ENCODE assay signal across 1 cellular context in genomic region chr3:58839187-58839586, GRCh38.
A peak's percentile ranks its signal among the peaks of the same experiment; 100 is the strongest.
TF ChIP-seq lines count a peak whose summit lies in the region.

No MANE protein-coding gene starts in this region.

TF ChIP-seq in K562, 482 proteins besides CTCF, POLR2A, EP300 and RAD21 (continued from another document):
- TF ChIP-seq GTF3C2 (IDR thresholded peaks at IDR 0.05; ENCODE audit: borderline replicate concordance, extremely low read depth, insufficient read length) (no peak), STAT5A (IDR thresholded peaks at IDR 0.05; ENCODE audit: borderline replicate concordance, low read length) (0 out of 2 replicates have a peak, but pooled peaks have one; percentile 32), JUND (IDR thresholded peaks at IDR 0.05; ENCODE audit: borderline replicate concordance, low read depth, low read length) (peak; percentile 20; the same call in 1 of the 2 replicates), JUND (tag; IDR thresholded peaks at IDR 0.05; ENCODE audit: borderline replicate concordance, low read depth, low read length) (no peak; the same call in 2 of the 3 replicates), TAL1 (IDR thresholded peaks at IDR 0.05) (peak; percentile 72), HEY1 (CRISPR knock-in tag; IDR thresholded peaks at IDR 0.05; ENCODE audit: borderline replicate concordance) (no peak), CBFA2T3 (IDR thresholded peaks at IDR 0.05) (peak; percentile 86), PBX2 (CRISPR knock-in tag; IDR thresholded peaks at IDR 0.05; ENCODE audit: low read depth) (no peak), PBX2 (tag; conservative IDR thresholded peaks at IDR 0.05; ENCODE audit: low read depth) (peak; percentile 59), SOX6 (IDR thresholded peaks at IDR 0.05) (peak; percentile 90), PURB (CRISPR knock-in tag; IDR thresholded peaks at IDR 0.05; ENCODE audit: low read depth) (no peak), NCOR1 (IDR thresholded peaks at IDR 0.05) (peak; percentile 46; the same call in 1 of the 2 replicates), TEAD4 (IDR thresholded peaks at IDR 0.05; ENCODE audit: low read length) (peak; percentile 84), TEAD4 (CRISPR knock-in tag; IDR thresholded peaks at IDR 0.05; ENCODE audit: borderline replicate concordance) (no peak), PKNOX1 (IDR thresholded peaks at IDR 0.05) (peak; percentile 93), NFIC (IDR thresholded peaks at IDR 0.05) (peak; percentile 12; the same call in 1 of the 2 replicates), TRIM24 (IDR thresholded peaks at IDR 0.05) (peak in 1 of 2 experiments; percentile 24; a peak in 1 of 4 replicates), CCNT2 (IDR thresholded peaks at IDR 0.05; ENCODE audit: borderline replicate concordance, extremely low read depth, insufficient read length, low read depth, low read length) (peak; percentile 21), ARID1B (IDR thresholded peaks at IDR 0.05) (peak; percentile 85), KLF16 (IDR thresholded peaks at IDR 0.05) (peak; percentile 63), ZC3H4 (CRISPR knock-in tag; IDR thresholded peaks at IDR 0.05; ENCODE audit: borderline replicate concordance) (no peak), E2F6 (IDR thresholded peaks at IDR 0.05; ENCODE audit: borderline replicate concordance in 1 of 2, extremely low read depth in 1 of 2, insufficient read depth in 1 of 2, insufficient read length in 1 of 2, low read depth in 1 of 2, low read length in 1 of 2, poor library complexity in 1 of 2, severe bottlenecking in 1 of 2) (no peak), FOSL1 (tag; conservative IDR thresholded peaks at IDR 0.05) (peak; percentile 43), SMARCA4 (IDR thresholded peaks at IDR 0.05) (peak; percentile 73), ZNF311 (CRISPR knock-in tag; IDR thresholded peaks at IDR 0.05) (no peak), SMARCE1 (IDR thresholded peaks at IDR 0.05) (peak; percentile 59), RNF2 (IDR thresholded peaks at IDR 0.05) (0 out of 2 replicates have a peak, but pooled peaks have one; percentile 25), TCF3 (CRISPR knock-in tag; IDR thresholded peaks at IDR 0.05) (peak; percentile 71), DPF2 (IDR thresholded peaks at IDR 0.05) (peak; percentile 67), RCOR1 (IDR thresholded peaks at IDR 0.05; ENCODE audit: borderline replicate concordance in 1 of 2, low read depth in 2 of 2, low read length in 2 of 2) (peak in 1 of 2 experiments; percentile 22; a peak in 1 of 4 replicates), CBFA2T2 (conservative IDR thresholded peaks at IDR 0.05) (peak; percentile 75), MEIS2 (IDR thresholded peaks at IDR 0.05; ENCODE audit: partially characterized antibody) (peak; percentile 73)
- TF ChIP-seq, protein P1, sequence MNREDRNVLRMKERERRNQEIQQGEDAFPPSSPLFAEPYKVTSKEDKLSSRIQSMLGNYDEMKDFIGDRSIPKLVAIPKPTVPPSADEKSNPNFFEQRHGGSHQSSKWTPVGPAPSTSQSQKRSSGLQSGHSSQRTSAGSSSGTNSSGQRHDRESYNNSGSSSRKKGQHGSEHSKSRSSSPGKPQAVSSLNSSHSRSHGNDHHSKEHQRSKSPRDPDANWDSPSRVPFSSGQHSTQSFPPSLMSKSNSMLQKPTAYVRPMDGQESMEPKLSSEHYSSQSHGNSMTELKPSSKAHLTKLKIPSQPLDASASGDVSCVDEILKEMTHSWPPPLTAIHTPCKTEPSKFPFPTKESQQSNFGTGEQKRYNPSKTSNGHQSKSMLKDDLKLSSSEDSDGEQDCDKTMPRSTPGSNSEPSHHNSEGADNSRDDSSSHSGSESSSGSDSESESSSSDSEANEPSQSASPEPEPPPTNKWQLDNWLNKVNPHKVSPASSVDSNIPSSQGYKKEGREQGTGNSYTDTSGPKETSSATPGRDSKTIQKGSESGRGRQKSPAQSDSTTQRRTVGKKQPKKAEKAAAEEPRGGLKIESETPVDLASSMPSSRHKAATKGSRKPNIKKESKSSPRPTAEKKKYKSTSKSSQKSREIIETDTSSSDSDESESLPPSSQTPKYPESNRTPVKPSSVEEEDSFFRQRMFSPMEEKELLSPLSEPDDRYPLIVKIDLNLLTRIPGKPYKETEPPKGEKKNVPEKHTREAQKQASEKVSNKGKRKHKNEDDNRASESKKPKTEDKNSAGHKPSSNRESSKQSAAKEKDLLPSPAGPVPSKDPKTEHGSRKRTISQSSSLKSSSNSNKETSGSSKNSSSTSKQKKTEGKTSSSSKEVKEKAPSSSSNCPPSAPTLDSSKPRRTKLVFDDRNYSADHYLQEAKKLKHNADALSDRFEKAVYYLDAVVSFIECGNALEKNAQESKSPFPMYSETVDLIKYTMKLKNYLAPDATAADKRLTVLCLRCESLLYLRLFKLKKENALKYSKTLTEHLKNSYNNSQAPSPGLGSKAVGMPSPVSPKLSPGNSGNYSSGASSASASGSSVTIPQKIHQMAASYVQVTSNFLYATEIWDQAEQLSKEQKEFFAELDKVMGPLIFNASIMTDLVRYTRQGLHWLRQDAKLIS (CRISPR knock-in tag; IDR thresholded peaks at IDR 0.05), result no peak
- TF ChIP-seq, protein P2, sequence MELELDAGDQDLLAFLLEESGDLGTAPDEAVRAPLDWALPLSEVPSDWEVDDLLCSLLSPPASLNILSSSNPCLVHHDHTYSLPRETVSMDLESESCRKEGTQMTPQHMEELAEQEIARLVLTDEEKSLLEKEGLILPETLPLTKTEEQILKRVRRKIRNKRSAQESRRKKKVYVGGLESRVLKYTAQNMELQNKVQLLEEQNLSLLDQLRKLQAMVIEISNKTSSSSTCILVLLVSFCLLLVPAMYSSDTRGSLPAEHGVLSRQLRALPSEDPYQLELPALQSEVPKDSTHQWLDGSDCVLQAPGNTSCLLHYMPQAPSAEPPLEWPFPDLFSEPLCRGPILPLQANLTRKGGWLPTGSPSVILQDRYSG (tag; conservative IDR thresholded peaks at IDR 0.05; ENCODE audit: low read depth), result no peak
